ENCODE assay signal across 9 cellular contexts in the genomic region with DNA sequence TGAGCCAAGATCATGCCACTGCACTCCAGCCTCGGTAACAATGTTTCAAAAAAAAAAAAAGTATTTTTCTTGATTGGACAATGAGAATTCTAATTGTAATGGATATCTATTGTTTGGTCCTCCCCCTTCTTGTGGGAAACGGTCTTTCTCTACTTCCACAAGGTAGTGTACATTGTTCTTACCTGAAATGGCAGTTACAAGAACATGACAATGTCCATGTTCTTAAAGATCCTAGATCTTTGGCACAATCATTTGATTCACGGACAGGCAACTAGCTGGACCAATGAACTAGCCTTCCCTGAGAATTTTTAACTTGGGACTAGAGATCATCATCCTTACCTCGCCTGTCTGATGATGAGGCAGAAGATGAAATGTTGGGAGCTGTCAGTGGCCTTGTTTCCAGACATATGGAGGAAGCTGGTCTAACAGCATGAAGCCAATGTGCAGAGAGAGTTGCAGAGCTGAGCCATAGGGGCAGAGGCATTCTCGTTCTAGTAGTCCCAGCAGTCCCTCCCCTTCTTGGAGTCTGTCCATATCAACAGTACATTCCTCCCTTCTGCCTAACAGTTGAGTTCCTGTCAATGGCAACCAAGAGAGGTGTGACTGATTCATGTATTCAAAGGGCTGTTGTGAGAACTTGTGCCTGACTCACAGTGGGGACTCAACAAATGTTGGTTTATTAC. TPM values are rescaled to one million over a fixed set of nuclear protein-coding genes. Genes with fewer than 3 reads are reported as not detected.
DNase-seq lines count a peak whose midpoint lies in the region; TF ChIP-seq lines count a peak whose summit lies in the region.
"Had no signal": no experiment of that assay in that cellular context is flagged by ENCODE, and none has a peak within 500 bp of the region (broad histone marks: within the 10 kb centered on the region; RNA-seq: fewer than 3 reads in every experiment).

No MANE protein-coding gene starts in this region.

- intact Hi-C loops in dorsolateral prefrontal cortex (cut with DNase I) = loop anchor here (5.0 kb wide), 2 partner anchors 71 to 99 kb away; a partner anchor contains a TSS

- DNase-seq in G401 (ENCODE audit: low spot score) = peak; percentile 87
- peak; percentile 28 for DNase-seq in NCI-H2227 treated with DMSO at 0.1 percent for 48 hours (lab: John Stamatoyannopoulos, UW)
- DNase-seq in dorsolateral prefrontal cortex = peak in 1 of 10 donors; percentile 53
- DNase-seq in neural crest cell (ENCODE audit: low read depth, low spot score) = no peak
- no peak for DNase-seq in stimulated activated CD4-positive, alpha-beta T cell treated with anti-CD3 and anti-CD28 coated beads, Interleukin-12 subunit alpha, Interleukin-12 subunit beta, amount 100 ng/mL, for 4 hours
- DNase-seq in UCSD-AML1 (lab: John Stamatoyannopoulos, UW; ENCODE audit: unreplicated experiment) = no peak
- DNase-seq in NCI-H524 treated with DMSO at 0.1 percent for 48 hours (lab: John Stamatoyannopoulos, UW) = no peak
- DNase-seq: central memory CD4-positive, alpha-beta T cell; SK-N-SH had no signal

- TF ChIP-seq CTCF in dorsolateral prefrontal cortex (IDR thresholded peaks at IDR 0.05 in 54 of 56, conservative IDR thresholded peaks at IDR 0.05 in 2 of 56; ENCODE audit: low read depth in 1 of 56, partially characterized antibody in 56 of 56) (no peak), neural crest cell (conservative IDR thresholded peaks at IDR 0.05) (no peak)

- H3K36me3 Mint-ChIP-seq in neural crest cell (ENCODE audit: low read depth) = no peaks in the 10 kb centered on the region

- peak overlapping the region in 35 of 59 donors; percentile 28 to 99 (median 95) for H3K27ac ChIP-seq in dorsolateral prefrontal cortex

- H3K27me3 ChIP-seq in dorsolateral prefrontal cortex = no peaks in the 10 kb centered on the region

- H3K4me1 Mint-ChIP-seq in neural crest cell = peaks cover 32% of the 10 kb centered on the region

- H3K9me3 Mint-ChIP-seq in neural crest cell = no peaks in the 10 kb centered on the region

- H3K4me3 ChIP-seq in dorsolateral prefrontal cortex = no peak overlapping the region

- no peak overlapping the region for H3K27ac Mint-ChIP-seq in neural crest cell (ENCODE audit: unreplicated experiment)

- H3K27me3 Mint-ChIP-seq in neural crest cell (ENCODE audit: low read depth) = no peaks in the 10 kb centered on the region

- peak overlapping the region; percentile 96 for H3K4me3 Mint-ChIP-seq in neural crest cell

- in situ Hi-C loops in G401 (cut with HindIII; ENCODE audit: low sequenced_read_pairs) = no loop called here

RNA-seq across cellular contexts. Expression of a gene that starts 2.2 kb away (rescaled TPM):
- 28.3 and 40.8 TPM in 2 replicates for total RNA-seq in G401 (2014; rRNA removed; shearing (Covaris generic))
- total RNA-seq in dorsolateral prefrontal cortex = 100 to 1,000 TPM; 195 to 408 (median 303) TPM
- 202 and 207 TPM in 2 replicates for total RNA-seq in neural crest cell

RNA-seq across cellular contexts. Expression of a gene that starts 43.6 kb away (rescaled TPM):
- 8.3 and 14.6 TPM in 2 replicates for total RNA-seq in G401 (2014; rRNA removed; shearing (Covaris generic))
- total RNA-seq in dorsolateral prefrontal cortex (10 to 100 TPM; 16.2 to 42.6 (median 28.5) TPM), neural crest cell (22.2 and 24.0 TPM in 2 replicates)

Comparison
In these comparisons a context has a peak if more than half of its experiments do, and no peak if none do; other contexts are left out.
1. DNase-seq: peak in G401 (single experiment) and NCI-H2227 treated with DMSO at 0.1 percent for 48 hours (single experiment); none in neural crest cell (single experiment), stimulated activated CD4-positive, alpha-beta T cell treated with anti-CD3 and anti-CD28 coated beads, Interleukin-12 subunit alpha, Interleukin-12 subunit beta, amount 100 ng/mL, for 4 hours (single experiment), UCSD-AML1 (single experiment) and NCI-H524 treated with DMSO at 0.1 percent for 48 hours (single experiment).